Comparison of ENCODE assay signal across 8 cellular contexts in the genomic region with DNA sequence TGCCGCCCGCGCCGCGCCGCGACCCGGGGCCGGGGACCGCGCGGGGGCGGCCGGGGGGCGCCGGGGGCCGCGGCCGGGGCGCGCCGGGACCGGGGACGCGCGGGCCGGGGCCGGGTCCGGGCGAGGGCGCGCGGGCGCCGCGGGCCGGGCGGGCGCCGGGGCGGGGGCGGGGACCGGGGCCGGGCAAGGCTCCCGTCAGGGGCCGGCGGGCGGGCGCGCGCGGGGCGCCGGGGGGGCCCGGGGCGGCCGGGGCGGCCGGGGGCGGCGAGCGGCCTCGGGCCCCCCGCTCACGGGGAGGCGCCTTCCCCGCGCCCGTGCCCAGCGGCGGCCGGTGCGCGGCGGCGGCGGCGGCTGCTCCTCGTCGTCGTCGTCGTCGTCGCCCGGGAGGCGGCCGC. TPM values are rescaled to one million over a fixed set of nuclear protein-coding genes. Genes with fewer than 3 reads are reported as not detected.
DNase-seq lines count a peak whose midpoint lies in the region; ATAC-seq and TF ChIP-seq lines count a peak whose summit lies in the region.

No MANE protein-coding gene starts in this region.

- H3K4me1 ChIP-seq in tibial nerve, result peaks cover 0 to 54% (median 28%) of the 10 kb centered on the region in 4 donors

- TF ChIP-seq POLR2A in tibial nerve (IDR thresholded peaks at IDR 0.05), result no peak

- peak overlapping the region in 1 of 4 donors; percentile 81 for H3K27ac ChIP-seq in tibial nerve

- H3K36me3 ChIP-seq in kidney epithelial cell (ENCODE audit: control insufficient read depth, insufficient read depth, low read length), result no peaks in the 10 kb centered on the region
- no peaks in the 10 kb centered on the region for H3K36me3 ChIP-seq in tibial nerve

- ATAC-seq in HG02763 (IDR thresholded peaks at IDR 0.05; ENCODE audit: unreplicated experiment) (no peak), HG03565 (IDR thresholded peaks at IDR 0.05; ENCODE audit: unreplicated experiment) (no peak)

- CTCF ChIA-PET in activated naive CD4-positive, alpha-beta T cell treated with anti-CD3 and anti-CD28 coated beads for 36 hours (lab: Charles Lee), result interaction anchor here (0.5 to 1.3 kb wide), 2 partner anchors 28 to 48 kb away, joined by 4 to 5 read pairs; no protein-coding TSS in a partner anchor

- intact Hi-C loops in activated naive CD4-positive, alpha-beta T cell treated with anti-CD3 and anti-CD28 coated beads for 36 hours (cut with micrococcal nuclease), result loop anchor here (2.0 to 10.0 kb wide), 5 partner anchors 175 to 937 kb away; a partner anchor contains a TSS

- H3K4me3 Mint-ChIP-seq in activated naive CD4-positive, alpha-beta T cell treated with anti-CD3 and anti-CD28 coated beads for 36 hours, result peak overlapping the region; percentile 76
- peak overlapping the region; percentile 87 for H3K4me3 Mint-ChIP-seq in activated naive CD8-positive, alpha-beta T cell treated with anti-CD3 and anti-CD28 coated beads for 36 hours

- no peak for TF ChIP-seq EP300 in tibial nerve (IDR thresholded peaks at IDR 0.05)

- WGBS in tibial nerve, 2 donors, result 1% methylated on average over 22 of the region's 88 CpGs; no CpG with 5 or more reads in 1 of the 2 donors

- no peaks in the 10 kb centered on the region for H3K9me3 ChIP-seq in tibial nerve

- in situ Hi-C loops in ACHN (cut with HindIII; ENCODE audit: low pct_ligation_motif_present, low pct_unique_long_range_greater_than_20kb, low sequenced_read_pairs), result no loop called here

- H3K4me3 ChIP-seq in kidney epithelial cell (ENCODE audit: low read depth, low read length) (peak overlapping the region; percentile 43), tibial nerve (peak overlapping the region in 3 of 4 donors; percentile 27 to 58 (median 46))

- peak overlapping the region; percentile 78 for H3K27ac Mint-ChIP-seq in activated naive CD4-positive, alpha-beta T cell treated with anti-CD3 and anti-CD28 coated beads for 36 hours
- no peak overlapping the region for H3K27ac Mint-ChIP-seq in activated naive CD8-positive, alpha-beta T cell treated with anti-CD3 and anti-CD28 coated beads for 36 hours

- TF ChIP-seq CTCF in kidney epithelial cell (IDR thresholded peaks at IDR 0.05; ENCODE audit: insufficient read depth, low read length, poor library complexity, severe bottlenecking) (no peak), tibial nerve (IDR thresholded peaks at IDR 0.05) (no peak)

- DNase-seq in activated naive CD4-positive, alpha-beta T cell treated with anti-CD3 and anti-CD28 coated beads for 36 hours, result no peak
- DNase-seq in activated naive CD4-positive, alpha-beta T cell (lab: John Stamatoyannopoulos, UW), result no peak
- no peak for DNase-seq in activated naive CD8-positive, alpha-beta T cell treated with anti-CD3 and anti-CD28 coated beads for 36 hours
- no peak for DNase-seq in kidney epithelial cell (ENCODE audit: low read depth)
- DNase-seq in tibial nerve (ENCODE audit: low spot score in 2 of 2), result no peak
- DNase-seq in ACHN, result no peak

- peaks cover 24% of the 10 kb centered on the region for H3K36me3 Mint-ChIP-seq in activated naive CD4-positive, alpha-beta T cell treated with anti-CD3 and anti-CD28 coated beads for 36 hours (ENCODE audit: low read depth)
- H3K36me3 Mint-ChIP-seq in activated naive CD8-positive, alpha-beta T cell treated with anti-CD3 and anti-CD28 coated beads for 36 hours, result peaks cover 7% of the 10 kb centered on the region

- H3K27me3 ChIP-seq in kidney epithelial cell (ENCODE audit: control insufficient read depth, insufficient read depth, low read length), result no peaks in the 10 kb centered on the region
- H3K27me3 ChIP-seq in tibial nerve, result no peaks in the 10 kb centered on the region

- no peaks in the 10 kb centered on the region for H3K27me3 Mint-ChIP-seq in activated naive CD4-positive, alpha-beta T cell treated with anti-CD3 and anti-CD28 coated beads for 36 hours (ENCODE audit: low read depth)
- H3K27me3 Mint-ChIP-seq in activated naive CD8-positive, alpha-beta T cell treated with anti-CD3 and anti-CD28 coated beads for 36 hours, result peaks cover 13% of the 10 kb centered on the region

- H3K9me3 Mint-ChIP-seq in activated naive CD4-positive, alpha-beta T cell treated with anti-CD3 and anti-CD28 coated beads for 36 hours, result no peaks in the 10 kb centered on the region
- H3K9me3 Mint-ChIP-seq in activated naive CD8-positive, alpha-beta T cell treated with anti-CD3 and anti-CD28 coated beads for 36 hours, result no peaks in the 10 kb centered on the region

- H3K4me1 Mint-ChIP-seq in activated naive CD4-positive, alpha-beta T cell treated with anti-CD3 and anti-CD28 coated beads for 36 hours (ENCODE audit: low read depth), result peaks cover 55% of the 10 kb centered on the region
- peaks cover 59% of the 10 kb centered on the region for H3K4me1 Mint-ChIP-seq in activated naive CD8-positive, alpha-beta T cell treated with anti-CD3 and anti-CD28 coated beads for 36 hours

RNA-seq across cellular contexts. Expression of a gene that starts 0.6 kb away (rescaled TPM):
- 10 to 100 TPM; 12.4 to 13.9 TPM for total RNA-seq in activated naive CD4-positive, alpha-beta T cell treated with anti-CD3 and anti-CD28 coated beads for 36 hours
- total RNA-seq in activated naive CD8-positive, alpha-beta T cell treated with anti-CD3 and anti-CD28 coated beads for 36 hours, result 1 to 10 TPM; 5.5 to 5.7 TPM
- total RNA-seq in kidney epithelial cell (34.6 and 41.6 TPM in 2 replicates), tibial nerve (10 to 100 TPM; 15.3 to 45.8 (median 25.8) TPM)
